ENCODE assay signal across 26 cellular contexts in the genomic region with DNA sequence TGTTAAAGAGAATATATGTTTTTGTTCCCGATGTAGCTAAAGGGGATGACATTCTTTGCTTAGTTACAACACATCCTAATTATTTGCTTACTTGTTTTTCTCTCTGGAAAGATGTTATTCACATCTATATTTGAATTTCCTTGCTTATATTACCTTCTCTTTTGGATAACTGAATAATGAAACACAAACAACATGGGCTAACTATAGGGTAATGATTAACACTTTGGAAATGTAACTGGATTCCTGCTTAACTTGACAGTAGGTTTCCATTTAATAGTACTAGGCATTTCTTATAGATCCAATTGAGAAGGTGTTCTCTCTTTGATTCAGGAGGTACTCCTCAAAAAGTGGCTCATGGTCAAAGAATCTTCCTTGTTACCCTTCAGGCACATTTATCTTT.
DNase-seq lines count a peak whose midpoint lies in the region; ATAC-seq, FAIRE-seq and TF ChIP-seq lines count a peak whose summit lies in the region.
"Had no signal": no experiment of that assay in that cellular context is flagged by ENCODE, and none has a peak within 500 bp of the region (broad histone marks: within the 10 kb centered on the region; RNA-seq: fewer than 3 reads in every experiment).

No MANE protein-coding gene starts in this region.

- intact Hi-C loops in right lobe of liver (cut with DNase I), result no loop called here

- no peaks in the 10 kb centered on the region for H3K9me3 ChIP-seq in right lobe of liver
- H3K9me3 ChIP-seq: gastroesophageal sphincter, HAP-1, neutrophil, transverse colon had no signal

- H3K4me1 ChIP-seq in right lobe of liver, result peaks cover 0 to 10% (median 0%) of the 10 kb centered on the region in 4 donors
- H3K4me1 ChIP-seq: gastroesophageal sphincter had no signal

- WGBS in right lobe of liver (ENCODE audit: insufficient coverage, low coverage, low lambda C conversion rate, missing lambda C conversion rate), result 43% methylated on average over 1 of the region's 1 CpG

- no peak for FAIRE-seq in bronchial epithelial cell (lab: Jason Lieb, UNC)
- FAIRE-seq: K562 had no signal

- no peaks in the 10 kb centered on the region for H3K27me3 ChIP-seq in bronchial epithelial cell (ENCODE audit: control insufficient read depth, insufficient read depth, low read length)
- H3K27me3 ChIP-seq in right lobe of liver, result no peaks in the 10 kb centered on the region
- H3K27me3 ChIP-seq: gastroesophageal sphincter, neutrophil, transverse colon had no signal

- TF ChIP-seq POLR2A in right lobe of liver (IDR thresholded peaks at IDR 0.05), result no peak

- no peak overlapping the region for H3K27ac ChIP-seq in right lobe of liver
- H3K27ac ChIP-seq: 22Rv1, gastroesophageal sphincter, HL-60, neutrophil, transverse colon had no signal

- no peak for TF ChIP-seq CTCF in bronchial epithelial cell (IDR thresholded peaks at IDR 0.05; ENCODE audit: insufficient read depth, low read length, severe bottlenecking)
- TF ChIP-seq CTCF in right lobe of liver (IDR thresholded peaks at IDR 0.05), result no peak

- no peaks in the 10 kb centered on the region for H3K36me3 ChIP-seq in bronchial epithelial cell (ENCODE audit: control insufficient read depth, insufficient read depth, low read length)
- H3K36me3 ChIP-seq in right lobe of liver, result peaks cover 0 to 3% (median 0%) of the 10 kb centered on the region in 4 donors
- H3K36me3 ChIP-seq: HAP-1, neutrophil had no signal

- ATAC-seq in right lobe of liver, result peak; percentile 56 to 87 (median 73)
- no peak for ATAC-seq in HG02885 (IDR thresholded peaks at IDR 0.05; ENCODE audit: poor library complexity, unreplicated experiment)
- ATAC-seq in HG03565 (IDR thresholded peaks at IDR 0.05; ENCODE audit: unreplicated experiment), result no peak
- ATAC-seq: activated CD4-positive, CD25-positive, alpha-beta regulatory T cell treated with anti-CD3 and anti-CD28 coated beads, Interleukin-2, amount 50 U/mL, for 24 hours; gastroesophageal sphincter; K562; left ventricle myocardium superior; SK-N-SH treated with all-trans-retinoic acid at 6 μM for 48 hours; stimulated activated naive CD8-positive, alpha-beta T cell treated with anti-CD3 and anti-CD28 coated beads, Interleukin-15, Interleukin-2, amounts not matched to agents 100 U/mL and 50 U/mL, for 24 hours had no signal

- DNase-seq in NCI-H526 treated with DMSO at 0.1 percent for 48 hours (lab: John Stamatoyannopoulos, UW) (peak; percentile 25), NCI-H526 (lab: John Stamatoyannopoulos, UW) (no peak), bronchial epithelial cell (ENCODE audit: low read depth) (peak; percentile 12), right lobe of liver (no peak), NCI-H345 treated with DMSO at 0.1 percent for 48 hours (lab: John Stamatoyannopoulos, UW; ENCODE audit: unreplicated experiment) (no peak), NCI-H2227 (lab: John Stamatoyannopoulos, UW; ENCODE audit: unreplicated experiment) (no peak)
- DNase-seq: activated CD8-positive, alpha-beta memory T cell treated with anti-CD3 and anti-CD28 coated beads for 24 hours; GDM1; left ventricle myocardium superior; NCI-H187 treated with DMSO at 0.1 percent for 48 hours; NCI-H446; NK-92 treated with Interleukin-12 subunit alpha and Interleukin-12 subunit beta, amount 100 ng/mL, for 24 hours; stimulated activated CD4-positive, alpha-beta T cell treated with anti-CD3 and anti-CD28 coated beads, Interleukin-1b, Interleukin-23, amount 100 ng/mL, for 48 hours; stimulated activated naive CD8-positive, alpha-beta T cell treated with anti-CD3 and anti-CD28 coated beads, Interleukin-15, Interleukin-2, amounts not matched to agents 100 U/mL and 50 U/mL, for 24 hours; T-helper 9 cell; transverse colon had no signal

- H3K4me3 ChIP-seq in bronchial epithelial cell (ENCODE audit: low read depth, low read length) (no peak overlapping the region), right lobe of liver (no peak overlapping the region)
- H3K4me3 ChIP-seq: gastroesophageal sphincter, HAP-1, K562, transverse colon had no signal

Comparison
In these comparisons a context has a peak if more than half of its experiments do, and no peak if none do; other contexts are left out.
1. DNase-seq: peak in NCI-H526 treated with DMSO at 0.1 percent for 48 hours (single experiment) and bronchial epithelial cell (single experiment); none in NCI-H526 (0 of 2), right lobe of liver (0 of 3), NCI-H345 treated with DMSO at 0.1 percent for 48 hours (single experiment) and NCI-H2227 (single experiment).
2. ATAC-seq: peak in right lobe of liver (4 of 4); none in HG02885 (single experiment) and HG03565 (single experiment).